In genomic region chrX:40012800-40013682, GRCh38 we compare ENCODE assay signal across 8 cellular contexts.
DNase-seq lines count a peak whose midpoint lies in the region; ATAC-seq and TF ChIP-seq lines count a peak whose summit lies in the region.

No MANE protein-coding gene starts in this region.

- DNase-seq in NB4 (ENCODE audit: low read depth) (peak; percentile 91), epithelial cell of esophagus (ENCODE audit: low read depth) (peak; percentile 62), upper lobe of right lung (peak; percentile 76)
- peak; percentile 86 for DNase-seq in activated CD4-positive, alpha-beta T cell treated with anti-CD3 and anti-CD28 coated beads, Interleukin-2, amount 10 ng/mL, durations not matched to agents 24 days and 14 days

- H3K27ac ChIP-seq in muscle layer of colon (ENCODE audit: low read depth, low read length) (peak overlapping the region; percentile 82), upper lobe of right lung (peak overlapping the region; percentile 84)

- H3K4me1 ChIP-seq in ES-I3 (ENCODE audit: insufficient read depth, low read length) (0 out of 2 replicates have a peak, but pooled peaks cover 5% of the 10 kb centered on the region), muscle layer of colon (ENCODE audit: insufficient read depth, low read length) (no peaks in the 10 kb centered on the region), upper lobe of right lung (peaks cover 13% of the 10 kb centered on the region)

- peaks cover 7 to 54% of the 10 kb centered on the region in 2 donors for H3K27me3 ChIP-seq in muscle layer of colon (ENCODE audit: control insufficient read depth in 1 of 2, insufficient read depth in 2 of 2, low read length in 2 of 2)
- H3K27me3 ChIP-seq in upper lobe of right lung = no peaks in the 10 kb centered on the region

- peak; percentile 44 for TF ChIP-seq POLR2A in NB4 (IDR thresholded peaks at IDR 0.05; ENCODE audit: extremely low read depth, insufficient read length)

- H3K4me3 Mint-ChIP-seq in activated CD4-positive, alpha-beta T cell treated with anti-CD3 and anti-CD28 coated beads, Interleukin-2, amount 10 ng/mL, durations not matched to agents 24 days and 14 days = peak overlapping the region; percentile 80

- TF ChIP-seq CTCF in NB4 (IDR thresholded peaks at IDR 0.05; ENCODE audit: low read depth, low read length) = no peak
- TF ChIP-seq CTCF in epithelial cell of esophagus (IDR thresholded peaks at IDR 0.05; ENCODE audit: insufficient read depth, low read depth, low read length, missing control alignments) = no peak
- TF ChIP-seq CTCF in upper lobe of right lung (IDR thresholded peaks at IDR 0.05) = no peak

- H3K4me3 ChIP-seq in NB4 (ENCODE audit: low read depth, low read length) (peak overlapping the region; percentile 63), epithelial cell of esophagus (ENCODE audit: low read length) (peak overlapping the region; percentile 42), muscle layer of colon (ENCODE audit: low read depth in 1 of 2, low read length in 2 of 2) (peak overlapping the region; percentile 32 to 49), upper lobe of right lung (peak overlapping the region; percentile 52)

- intact Hi-C loops in activated CD4-positive, alpha-beta T cell treated with anti-CD3 and anti-CD28 coated beads, Interleukin-2, amount 10 ng/mL, durations not matched to agents 24 days and 14 days (cut with micrococcal nuclease) = loop anchor here (1.0 to 10.0 kb wide), 6 partner anchors 52 to 241 kb away; no protein-coding TSS in a partner anchor
- intact Hi-C loops in upper lobe of right lung (cut with DNase I) = no loop called here

- H3K4me1 Mint-ChIP-seq in activated CD4-positive, alpha-beta T cell treated with anti-CD3 and anti-CD28 coated beads, Interleukin-2, amount 10 ng/mL, durations not matched to agents 24 days and 14 days = peaks cover 18% of the 10 kb centered on the region

- ATAC-seq in GM21786 (IDR thresholded peaks at IDR 0.05; ENCODE audit: unreplicated experiment) (peak; percentile 60), upper lobe of right lung (peak; percentile 55), GM18870 (IDR thresholded peaks at IDR 0.05; ENCODE audit: unreplicated experiment) (no peak)

- no peaks in the 10 kb centered on the region; the same call in 1 of the 2 replicates for H3K9me3 ChIP-seq in ES-I3 (ENCODE audit: control insufficient read depth, insufficient read depth, low read length)
- H3K9me3 ChIP-seq in muscle layer of colon (ENCODE audit: low read length) = peaks cover 16% of the 10 kb centered on the region
- no peaks in the 10 kb centered on the region for H3K9me3 ChIP-seq in upper lobe of right lung

- H3K36me3 Mint-ChIP-seq in activated CD4-positive, alpha-beta T cell treated with anti-CD3 and anti-CD28 coated beads, Interleukin-2, amount 10 ng/mL, durations not matched to agents 24 days and 14 days (ENCODE audit: low read depth) = no peaks in the 10 kb centered on the region

- H3K36me3 ChIP-seq in ES-I3 (ENCODE audit: insufficient read depth, low read length) = no peaks in the 10 kb centered on the region
- no peaks in the 10 kb centered on the region for H3K36me3 ChIP-seq in muscle layer of colon (ENCODE audit: insufficient read depth, low read length)
- H3K36me3 ChIP-seq in upper lobe of right lung = no peaks in the 10 kb centered on the region

- peaks cover 11% of the 10 kb centered on the region for H3K27me3 Mint-ChIP-seq in activated CD4-positive, alpha-beta T cell treated with anti-CD3 and anti-CD28 coated beads, Interleukin-2, amount 10 ng/mL, durations not matched to agents 24 days and 14 days

- no peaks in the 10 kb centered on the region for H3K9me3 Mint-ChIP-seq in activated CD4-positive, alpha-beta T cell treated with anti-CD3 and anti-CD28 coated beads, Interleukin-2, amount 10 ng/mL, durations not matched to agents 24 days and 14 days

- H3K9ac ChIP-seq in ES-I3 (ENCODE audit: low read depth, low read length) (peak overlapping the region; percentile 44), muscle layer of colon (ENCODE audit: low read length) (no peak overlapping the region)

- H3K27ac Mint-ChIP-seq in activated CD4-positive, alpha-beta T cell treated with anti-CD3 and anti-CD28 coated beads, Interleukin-2, amount 10 ng/mL, durations not matched to agents 24 days and 14 days = peak overlapping the region; percentile 88
